1 cellular context compared by ENCODE assay signal in the genomic region with DNA sequence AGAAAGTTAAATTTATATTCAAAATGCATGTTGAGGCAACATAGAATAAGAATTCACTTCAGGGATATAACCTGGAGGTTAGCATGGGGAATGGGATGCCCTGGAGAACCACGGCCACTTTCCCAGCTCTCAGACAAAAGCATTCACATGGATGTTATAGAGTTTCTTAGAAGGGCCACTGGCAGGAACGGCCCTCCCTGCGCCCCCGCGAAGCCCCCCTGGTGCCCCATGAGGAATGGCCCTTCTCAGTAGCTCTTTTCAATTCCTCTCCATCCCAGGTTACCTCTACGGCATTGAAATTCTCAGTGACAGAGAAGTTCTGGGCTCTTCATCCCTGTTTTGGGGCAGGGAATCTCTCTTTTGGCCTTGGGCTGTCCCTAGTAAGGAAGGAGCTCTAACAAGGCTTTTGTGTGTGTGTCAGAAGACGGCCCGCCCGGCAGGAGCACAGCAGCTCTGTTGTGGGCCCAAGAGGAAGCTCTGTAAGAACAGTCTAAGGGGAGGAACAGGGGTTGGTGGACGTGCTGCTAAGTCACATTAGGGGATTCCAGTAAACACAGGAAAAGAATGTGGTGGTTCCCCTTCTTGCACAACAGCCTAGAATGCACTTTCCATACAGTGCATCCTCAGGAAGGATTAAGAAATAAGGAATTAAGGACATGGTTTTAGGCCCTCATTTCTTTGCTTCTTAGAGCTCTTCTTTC.
TF ChIP-seq lines count a peak whose summit lies in the region.

No MANE protein-coding gene starts in this region.

TF ChIP-seq in IMR-90, 13 proteins besides CTCF, POLR2A, EP300 and RAD21:
- TF ChIP-seq FOS (IDR thresholded peaks at IDR 0.05; ENCODE audit: low read depth, low read length) (no peak), BHLHE40 (IDR thresholded peaks at IDR 0.05; ENCODE audit: low read depth, low read length) (no peak), SMC3 (IDR thresholded peaks at IDR 0.05; ENCODE audit: low read depth, low read length) (no peak), CEBPB (IDR thresholded peaks at IDR 0.05; ENCODE audit: low read depth, low read length) (peak; percentile 98), NFE2L2 (IDR thresholded peaks at IDR 0.05; ENCODE audit: low read depth, low read length) (peak; percentile 46; the same call in 1 of the 2 replicates)
